In genomic region chr13:32802159-32802558, GRCh38 we compare ENCODE assay signal across 24 cellular contexts.
"Had no signal": no experiment of that assay in that cellular context is flagged by ENCODE, and none has a peak within 500 bp of the region (broad histone marks: within the 10 kb centered on the region; RNA-seq: fewer than 3 reads in every experiment).

No MANE protein-coding gene starts in this region.

- H3K4me1 Mint-ChIP-seq: activated CD4-positive, alpha-beta memory T cell treated with anti-CD3 and anti-CD28 coated beads, Interleukin-2, amount 10 ng/mL, durations not matched to agents 7 days and 5 days; activated naive CD4-positive, alpha-beta T cell treated with anti-CD3 and anti-CD28 coated beads, Interleukin-2, amount 50 U/mL, for 24 hours; stimulated activated effector memory CD8-positive, alpha-beta T cell treated with anti-CD3 and anti-CD28 coated beads, Interleukin-12 subunit alpha, Interleukin-12 subunit beta, amount 100 ng/mL, for 72 hours had no signal

- H3K27ac ChIP-seq: foreskin keratinocyte, lower lobe of right lung, pancreas, psoas muscle, skin epidermis, vagina had no signal

- H3K9me3 ChIP-seq: lower lobe of right lung, mucosa of descending colon, pancreas, psoas muscle, vagina had no signal

- H3K4me3 Mint-ChIP-seq: activated CD4-positive, alpha-beta memory T cell treated with anti-CD3 and anti-CD28 coated beads, Interleukin-2, amount 10 ng/mL, durations not matched to agents 7 days and 5 days; activated naive CD4-positive, alpha-beta T cell treated with anti-CD3 and anti-CD28 coated beads, Interleukin-2, amount 50 U/mL, for 24 hours; brain; dendritic cell treated with granulocyte-macrophage colony-stimulating factor and Interleukin-4, amounts not matched to agents 40 ng/mL and 50 ng/mL, for 4 days; stimulated activated effector memory CD8-positive, alpha-beta T cell treated with anti-CD3 and anti-CD28 coated beads, Interleukin-12 subunit alpha, Interleukin-12 subunit beta, amount 100 ng/mL, for 72 hours; T-helper 1 cell treated with Interleukin-12 subunit alpha and Interleukin-12 subunit beta and Interleukin-4 antibody, amounts not matched to agents 30 μg/mL and 1 μg/mL, for 36 hours had no signal

- ATAC-seq: foreskin keratinocyte; left lobe of liver; lower lobe of right lung; mucosa of descending colon; pancreas; psoas muscle; right cardiac atrium; stimulated activated effector memory CD8-positive, alpha-beta T cell treated with anti-CD3 and anti-CD28 coated beads, Interleukin-12 subunit alpha, Interleukin-12 subunit beta, amount 100 ng/mL, for 72 hours had no signal

- H3K9me3 Mint-ChIP-seq: activated CD4-positive, alpha-beta memory T cell treated with anti-CD3 and anti-CD28 coated beads, Interleukin-2, amount 10 ng/mL, durations not matched to agents 7 days and 5 days; dendritic cell treated with granulocyte-macrophage colony-stimulating factor and Interleukin-4, amounts not matched to agents 40 ng/mL and 50 ng/mL, for 4 days had no signal

- H3K27me3 Mint-ChIP-seq: activated naive CD4-positive, alpha-beta T cell treated with anti-CD3 and anti-CD28 coated beads, Interleukin-2, amount 50 U/mL, for 24 hours; brain had no signal

- H3K36me3 Mint-ChIP-seq: stimulated activated effector memory CD8-positive, alpha-beta T cell treated with anti-CD3 and anti-CD28 coated beads, Interleukin-12 subunit alpha, Interleukin-12 subunit beta, amount 100 ng/mL, for 72 hours had no signal

- H3K4me1 ChIP-seq: foreskin keratinocyte, lower lobe of right lung, pancreas, psoas muscle, vagina had no signal

- H3K27me3 ChIP-seq: foreskin keratinocyte, pancreas, vagina had no signal

- H3K4me3 ChIP-seq: lower lobe of right lung, mucosa of descending colon, pancreas, psoas muscle, skin epidermis, vagina had no signal

- H3K36me3 ChIP-seq: lower lobe of right lung, pancreas, vagina had no signal

- DNase-seq: activated CD4-positive, alpha-beta memory T cell treated with anti-CD3 and anti-CD28 coated beads, Interleukin-2, amount 10 ng/mL, durations not matched to agents 7 days and 5 days; activated CD4-positive, alpha-beta T cell treated with anti-CD3 and anti-CD28 coated beads for 4 hours; activated CD4-positive, CD25-positive, alpha-beta regulatory T cell; activated gamma-delta T cell; aorta; effector CD4-positive, alpha-beta T cell; erythroblast; foreskin keratinocyte; lower lobe of right lung; mesendoderm; mucosa of descending colon; pancreas; psoas muscle; right cardiac atrium; stimulated activated CD4-positive, alpha-beta T cell treated with anti-CD3 and anti-CD28 coated beads, Interleukin-2, amount 100 ng/mL, for 24 hours; trophoblast cell had no signal

- H3K27ac Mint-ChIP-seq: activated CD4-positive, alpha-beta memory T cell treated with anti-CD3 and anti-CD28 coated beads, Interleukin-2, amount 10 ng/mL, durations not matched to agents 7 days and 5 days; activated naive CD4-positive, alpha-beta T cell treated with anti-CD3 and anti-CD28 coated beads, Interleukin-2, amount 50 U/mL, for 24 hours; dendritic cell treated with granulocyte-macrophage colony-stimulating factor and Interleukin-4, amounts not matched to agents 40 ng/mL and 50 ng/mL, for 4 days; stimulated activated effector memory CD8-positive, alpha-beta T cell treated with anti-CD3 and anti-CD28 coated beads, Interleukin-12 subunit alpha, Interleukin-12 subunit beta, amount 100 ng/mL, for 72 hours; T-helper 1 cell treated with Interleukin-12 subunit alpha and Interleukin-12 subunit beta and Interleukin-4 antibody, amounts not matched to agents 30 μg/mL and 1 μg/mL, for 36 hours had no signal
